1 cellular context compared by ENCODE assay signal in the genomic region with DNA sequence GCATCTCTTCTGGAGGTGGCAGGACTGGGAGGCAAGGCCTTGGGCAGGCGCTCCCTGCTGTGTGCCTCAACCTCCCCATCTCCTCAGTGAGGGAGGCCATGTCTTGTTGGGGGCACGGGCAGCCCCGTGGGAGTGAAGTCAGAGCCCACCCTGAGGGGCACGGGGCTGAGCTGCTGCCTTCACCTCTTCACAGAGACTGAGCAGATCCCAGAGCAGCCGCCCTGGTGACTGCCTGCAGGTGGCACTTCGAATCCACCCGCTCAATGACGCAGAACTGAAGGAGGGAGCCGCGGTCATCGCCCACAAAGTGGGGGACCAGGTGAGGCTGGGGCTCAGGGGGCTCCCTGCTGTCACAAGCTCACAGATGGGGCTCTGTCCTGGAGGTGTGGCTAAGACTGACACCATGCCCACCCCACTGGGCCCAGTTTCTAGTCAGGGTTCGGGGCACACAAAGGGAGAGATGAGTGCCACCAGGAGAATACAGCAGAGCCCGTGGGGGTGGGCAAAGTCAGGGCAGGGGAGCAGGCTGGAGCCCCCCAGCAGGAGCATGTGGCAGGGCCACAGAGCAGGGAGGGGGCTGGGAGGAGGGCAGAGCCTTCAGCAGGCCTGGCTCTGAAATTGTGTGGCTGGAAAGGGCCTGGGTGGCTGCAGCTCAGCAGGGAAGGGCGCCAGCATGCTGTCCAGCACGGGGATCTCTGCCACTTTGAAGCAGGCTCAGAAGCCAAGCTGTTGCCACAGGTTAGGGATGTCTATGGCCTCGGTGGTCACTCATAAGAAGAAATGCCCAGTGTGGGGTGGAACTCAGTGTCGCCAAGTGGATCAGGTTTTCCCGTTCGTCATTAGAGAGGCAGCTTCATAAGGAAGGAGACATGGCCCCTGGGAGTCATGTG.
TF ChIP-seq lines count a peak whose summit lies in the region.

No MANE protein-coding gene starts in this region.

TF ChIP-seq in K562, 482 proteins besides CTCF, POLR2A, EP300 and RAD21:
- TF ChIP-seq ATF1 (CRISPR knock-in tag; IDR thresholded peaks at IDR 0.05) (no peak), ATF1 (tag; IDR thresholded peaks at IDR 0.05) (no peak)
